ENCODE assay signal across 22 cellular contexts in the genomic region with DNA sequence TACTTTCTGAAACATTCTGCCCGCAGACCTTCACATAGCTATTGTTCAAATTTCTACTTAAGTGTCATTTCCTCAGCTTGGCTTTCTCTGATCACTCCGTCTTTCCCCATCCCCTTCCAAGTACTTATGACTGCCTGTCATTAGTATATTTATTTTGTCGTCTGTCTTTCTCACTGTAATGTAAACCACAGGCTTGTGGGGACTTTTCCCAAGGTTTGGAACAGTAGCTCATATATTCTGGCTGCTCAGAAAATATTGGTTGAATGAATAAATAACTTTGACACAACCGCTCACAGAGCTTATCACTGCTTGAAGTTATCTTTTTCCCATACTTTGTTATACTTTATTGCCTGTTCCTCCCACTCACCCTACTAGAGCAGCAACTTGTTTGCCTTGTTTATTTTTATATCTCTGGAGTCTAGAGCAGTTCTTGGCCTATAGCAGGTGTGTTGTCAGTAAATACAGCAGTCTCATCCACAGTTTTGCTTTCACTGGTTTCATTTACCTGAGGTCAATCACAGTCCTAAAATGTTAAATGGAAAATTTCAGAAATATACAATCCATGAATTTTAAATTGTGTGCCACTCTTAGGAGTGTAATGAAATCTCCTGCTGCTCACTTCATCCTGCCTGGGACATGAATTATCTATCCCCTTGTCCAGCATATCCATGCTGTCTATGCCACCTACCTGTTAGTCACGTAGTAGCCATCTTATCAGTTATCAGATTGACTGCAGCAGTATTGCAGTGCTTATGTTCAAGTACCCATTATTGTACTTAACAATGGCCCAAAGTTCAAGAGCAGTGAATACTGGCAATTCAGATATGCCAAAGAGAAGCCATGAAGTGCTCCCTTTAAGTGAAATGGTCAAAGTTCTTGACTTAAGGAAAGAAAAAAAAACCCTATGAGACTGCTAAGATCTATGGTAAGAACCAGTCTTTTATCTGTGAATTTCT. TPM values are rescaled to one million over a fixed set of nuclear protein-coding genes. Genes with fewer than 3 reads are reported as not detected.
DNase-seq lines count a peak whose midpoint lies in the region; ATAC-seq, FAIRE-seq and TF ChIP-seq lines count a peak whose summit lies in the region.
"Had no signal": no experiment of that assay in that cellular context is flagged by ENCODE, and none has a peak within 500 bp of the region (broad histone marks: within the 10 kb centered on the region; RNA-seq: fewer than 3 reads in every experiment).

No MANE protein-coding gene starts in this region.

- H3K27ac ChIP-seq in HepG2 (ENCODE audit: extremely low read length, insufficient read depth, low read length) (no peak overlapping the region), right lobe of liver (no peak overlapping the region), colonic mucosa (peak overlapping the region; percentile 62), gastrocnemius medialis (no peak overlapping the region)
- H3K27ac ChIP-seq: BLaER1, HL-60 had no signal

- H3K36me3 ChIP-seq in HepG2 (replicated peaks in 1 of 2; ENCODE audit: control insufficient read depth in 1 of 2, insufficient read depth in 2 of 2, low read length in 2 of 2) = no peaks in the 10 kb centered on the region
- H3K36me3 ChIP-seq in right lobe of liver = no peaks in the 10 kb centered on the region
- no peaks in the 10 kb centered on the region for H3K36me3 ChIP-seq in colonic mucosa
- no peaks in the 10 kb centered on the region for H3K36me3 ChIP-seq in gastrocnemius medialis

- H2AFZ ChIP-seq in HepG2 (ENCODE audit: low read length) = peak overlapping the region; percentile 5

- peak overlapping the region in 8 of 10 donors; percentile 5 to 57 (median 32) for H3K4me3 Mint-ChIP-seq in naive thymus-derived CD8-positive, alpha-beta T cell

- no peak for TF ChIP-seq RAD21 in HepG2 (CRISPR knock-in tag; IDR thresholded peaks at IDR 0.05)

- H3K4me2 ChIP-seq in HepG2 (ENCODE audit: low read depth, low read length) = no peak overlapping the region; the same call in 1 of the 2 replicates
- H3K4me2 ChIP-seq: BLaER1 had no signal

- H4K20me1 ChIP-seq in HepG2 (ENCODE audit: insufficient read depth, low read length) = 0 out of 2 replicates have a peak, but pooled peaks cover 2% of the 10 kb centered on the region

- no peak for TF ChIP-seq POLR2A in HepG2 (IDR thresholded peaks at IDR 0.05; ENCODE audit: insufficient read depth in 1 of 2, low read depth in 2 of 2, low read length in 2 of 2)
- no peak for TF ChIP-seq POLR2A in right lobe of liver (IDR thresholded peaks at IDR 0.05)
- TF ChIP-seq POLR2A in gastrocnemius medialis (IDR thresholded peaks at IDR 0.05) = no peak

- H3K36me3 Mint-ChIP-seq in naive thymus-derived CD8-positive, alpha-beta T cell = peaks cover 0 to 5% (median 3%) of the 10 kb centered on the region in 3 donors

- H3K4me1 Mint-ChIP-seq in naive thymus-derived CD8-positive, alpha-beta T cell = peaks cover 25 to 49% (median 41%) of the 10 kb centered on the region in 4 donors

- H3K4me3 ChIP-seq in HepG2 (replicated peaks in 1 of 3; ENCODE audit: insufficient read depth in 1 of 3, low read depth in 2 of 3, low read length in 3 of 3) (no peak overlapping the region), right lobe of liver (no peak overlapping the region), colonic mucosa (no peak overlapping the region), gastrocnemius medialis (no peak overlapping the region)
- H3K4me3 ChIP-seq: BLaER1 had no signal

- peaks cover 14% of the 10 kb centered on the region for H3K79me2 ChIP-seq in HepG2 (ENCODE audit: insufficient read depth, low read length)

- no TSS peak for BruUV-seq in HepG2 (replicated peaks; lab: Mats Ljungman, UMichigan)

- TF ChIP-seq CTCF in HepG2 (CRISPR knock-in tag; IDR thresholded peaks at IDR 0.05) (no peak), right lobe of liver (IDR thresholded peaks at IDR 0.05) (no peak), colonic mucosa (IDR thresholded peaks at IDR 0.05) (no peak), gastrocnemius medialis (IDR thresholded peaks at IDR 0.05 in 4 of 5, conservative IDR thresholded peaks at IDR 0.05 in 1 of 5) (no peak)

- CTCF ChIA-PET in HepG2 (lab: Yijun Ruan, JAX; ENCODE audit: low intra/inter-chr PET ratio, low total read pairs) = no interaction called here

- in situ Hi-C loops in HepG2 (cut with HindIII; ENCODE audit: extremely low pct_ligation_motif_present, low pct_unique_long_range_greater_than_20kb) (no loop called here), gastrocnemius medialis (cut with MboI; ENCODE audit: low sequenced_read_pairs in 4 of 4) (no loop called here)

- WGBS in HepG2 (ENCODE audit: low lambda C conversion rate) = 35% methylated on average over 5 of the region's 5 CpGs
- 76% methylated on average over 5 of the region's 5 CpGs for WGBS in right lobe of liver (ENCODE audit: insufficient coverage, low coverage, low lambda C conversion rate, missing lambda C conversion rate)

- intact Hi-C loops in HepG2 (cut with micrococcal nuclease; ENCODE audit: unreplicated experiment) = no loop called here
- intact Hi-C loops in right lobe of liver (cut with DNase I) = no loop called here
- intact Hi-C loops in colonic mucosa (cut with DNase I) = no loop called here
- intact Hi-C loops in gastrocnemius medialis (cut with DNase I; ENCODE audit: low total_unique reads) = no loop called here

- TF ChIP-seq EP300 in HepG2 (IDR thresholded peaks at IDR 0.05; ENCODE audit: low read depth in 2 of 2, low read length in 2 of 2) = no peak
- no peak for TF ChIP-seq EP300 in HepG2 (CRISPR knock-in tag; IDR thresholded peaks at IDR 0.05; ENCODE audit: borderline replicate concordance)

- peak overlapping the region; percentile 32 to 90 (median 74) for H3K27ac Mint-ChIP-seq in naive thymus-derived CD8-positive, alpha-beta T cell
- H3K27ac Mint-ChIP-seq: IgD-negative memory B cell had no signal

- POLR2A ChIA-PET in HepG2 (lab: Yijun Ruan, JAX) = no interaction called here
- POLR2A ChIA-PET in naive thymus-derived CD8-positive, alpha-beta T cell (lab: Charles Lee) = interaction anchor here (1.2 kb wide), 1 partner anchor 13 kb away, joined by 3 read pairs; no protein-coding TSS in a partner anchor

- H3K9me3 Mint-ChIP-seq in naive thymus-derived CD8-positive, alpha-beta T cell = no peaks in the 10 kb centered on the region
- H3K9me3 Mint-ChIP-seq: CD8-positive, alpha-beta memory T cell; IgD-negative memory B cell had no signal

- no peak for DNase-seq in HepG2 (ENCODE audit: low spot score)
- DNase-seq in right lobe of liver = no peak
- no peak for DNase-seq in colonic mucosa
- no peak for DNase-seq in naive thymus-derived CD8-positive, alpha-beta T cell
- DNase-seq in A172 (ENCODE audit: low spot score) = no peak
- no peak for DNase-seq in gastrocnemius medialis
- no peak for DNase-seq in activated effector memory CD4-positive, alpha-beta T cell treated with Interleukin-2 at 50 U/mL for 16 hours
- DNase-seq in ecto neural progenitor cell (ENCODE audit: low spot score) = no peak
- DNase-seq: CD8-positive, alpha-beta memory T cell; NCI-H1105; NCI-H2081; NCI-H510A; NCI-H748 treated with DMSO at 0.1 percent for 48 hours; NK-92 treated with Interleukin-12 subunit alpha and Interleukin-12 subunit beta, amount 100 ng/mL, for 24 hours had no signal

- H3K4me1 ChIP-seq in HepG2 (ENCODE audit: insufficient read depth, low read length) = peaks cover 33% of the 10 kb centered on the region
- peaks cover 0 to 8% (median 3%) of the 10 kb centered on the region in 4 donors for H3K4me1 ChIP-seq in right lobe of liver
- peaks cover 10% of the 10 kb centered on the region for H3K4me1 ChIP-seq in colonic mucosa
- peaks cover 15 to 19% of the 10 kb centered on the region in 2 donors for H3K4me1 ChIP-seq in gastrocnemius medialis

- no peak overlapping the region for H3K9ac ChIP-seq in HepG2 (ENCODE audit: insufficient read depth, low read depth, low read length)
- peak overlapping the region in 1 of 2 donors; percentile 3 for H3K9ac ChIP-seq in colonic mucosa (ENCODE audit: low read depth in 2 of 2, low read length in 2 of 2)
- H3K9ac ChIP-seq: BLaER1 had no signal

- H3K27me3 ChIP-seq in HepG2 (ENCODE audit: control insufficient read depth in 1 of 2, insufficient read depth in 2 of 2, low read length in 2 of 2) = no peaks in the 10 kb centered on the region; a peak in 1 of 5 replicates
- H3K27me3 ChIP-seq in right lobe of liver = no peaks in the 10 kb centered on the region
- H3K27me3 ChIP-seq in colonic mucosa = no peaks in the 10 kb centered on the region
- H3K27me3 ChIP-seq in gastrocnemius medialis = no peaks in the 10 kb centered on the region
- H3K27me3 ChIP-seq: BLaER1 had no signal

- H3K9me3 ChIP-seq in HepG2 (ENCODE audit: low read length) (no peaks in the 10 kb centered on the region), right lobe of liver (no peaks in the 10 kb centered on the region), colonic mucosa (no peaks in the 10 kb centered on the region), gastrocnemius medialis (no peaks in the 10 kb centered on the region)

- H3K27me3 Mint-ChIP-seq in naive thymus-derived CD8-positive, alpha-beta T cell = no peaks in the 10 kb centered on the region
- H3K27me3 Mint-ChIP-seq: CD8-positive, alpha-beta memory T cell; IgD-negative memory B cell had no signal

- no peak for FAIRE-seq in HepG2 (lab: Jason Lieb, UNC)
- FAIRE-seq: A204.1, D721Med, GM12892, RCC 7860 had no signal

- ATAC-seq in HepG2 = no peak
- no peak for ATAC-seq in right lobe of liver
- ATAC-seq in naive thymus-derived CD8-positive, alpha-beta T cell = no peak
- no peak for ATAC-seq in gastrocnemius medialis
- ATAC-seq: Right ventricle myocardium inferior had no signal

RNA-seq across cellular contexts. Expression of gene CNIH4, which starts 2.4 kb away (rescaled TPM):
- total RNA-seq in HepG2 (2016; rRNA removed; fragmentation: Illumina TruSeq; extraction: Trizol) (30.3 and 51.8 TPM in 2 replicates), right lobe of liver (10 to 100 TPM in 5 of 6 experiments, 1 to 10 TPM in 1; 9.9 to 22.1 (median 18.1) TPM), colonic mucosa (10 to 100 TPM; 53.0 to 80.6 TPM), gastrocnemius medialis (10 to 100 TPM; 24.5 to 58.5 (median 39.1) TPM)
- total RNA-seq in HepG2 (2016; cell fraction: cytosol; rRNA removed; fragmentation: Illumina TruSeq; extraction: Trizol; ENCODE audit: low read depth) = 22.2 and 22.5 TPM in 2 replicates
- 35.5 and 50.0 TPM in 2 replicates for total RNA-seq in HepG2 (2016; cell fraction: insoluble cytoplasmic fraction; rRNA removed; fragmentation: Illumina TruSeq; extraction: Trizol)
- total RNA-seq in HepG2 (2016; cell fraction: membrane; rRNA removed; fragmentation: Illumina TruSeq; extraction: Trizol) = 23.2 and 27.4 TPM in 2 replicates
- total RNA-seq in HepG2 (2016; cell fraction: nucleus; rRNA removed; fragmentation: Illumina TruSeq; extraction: Trizol) = 36.2 and 41.0 TPM in 2 replicates
- polyA plus RNA-seq in HepG2 (2011; rRNA removed) = 50.4 and 52.9 TPM in 2 replicates
- 35.6 and 59.3 TPM in 2 replicates for polyA plus RNA-seq in HepG2 (2011; cell fraction: cytosol; rRNA removed)
- 15.6 and 17.8 TPM in 2 replicates for polyA plus RNA-seq in HepG2 (2011; cell fraction: nucleus; rRNA removed)
- polyA plus RNA-seq in HepG2 (2012) = 43.8 and 59.5 TPM in 2 replicates
- 22.0 and 24.7 TPM in 2 replicates for polyA plus RNA-seq in HepG2 (2016; cell fraction: cytosol; fragmentation: Illumina TruSeq; extraction: Trizol; ENCODE audit: low read depth)
- polyA plus RNA-seq in HepG2 (2016; cell fraction: insoluble cytoplasmic fraction; fragmentation: Illumina TruSeq; extraction: Trizol; ENCODE audit: low read depth) = 31.4 and 34.0 TPM in 2 replicates
- 22.1 and 23.7 TPM in 2 replicates for polyA plus RNA-seq in HepG2 (2016; cell fraction: membrane; fragmentation: Illumina TruSeq; extraction: Trizol; ENCODE audit: low read depth)
- 73.2 and 75.9 TPM in 2 replicates for polyA plus RNA-seq in HepG2 (2016; cell fraction: nucleus; fragmentation: Illumina TruSeq; extraction: Trizol; ENCODE audit: insufficient read depth, low read depth)
- 26.3 and 42.7 TPM in 2 replicates for polyA minus RNA-seq in HepG2 (2011; rRNA and poly(A)+ RNA removed; ENCODE audit: low replicate concordance)
- 7.6 and 13.7 TPM in 2 replicates for polyA minus RNA-seq in HepG2 (2011; cell fraction: cytosol; rRNA and poly(A)+ RNA removed)
- 13.1 and 13.3 TPM in 2 replicates for polyA minus RNA-seq in HepG2 (2011; cell fraction: nucleus; rRNA and poly(A)+ RNA removed)
- total RNA-seq in naive thymus-derived CD8-positive, alpha-beta T cell = 10 to 100 TPM; 39.1 to 39.6 TPM
- polyA plus RNA-seq in naive thymus-derived CD8-positive, alpha-beta T cell = 10 to 100 TPM; 29.7 to 46.6 (median 45.3) TPM
- total RNA-seq in A172 (2014; rRNA removed; shearing (Covaris generic)) = 120 TPM in 2 replicates

RNA-seq across cellular contexts. Expression of gene NVL, which starts 24.3 kb away (rescaled TPM):
- 18.2 and 21.0 TPM in 2 replicates for total RNA-seq in HepG2 (2016; rRNA removed; fragmentation: Illumina TruSeq; extraction: Trizol)
- total RNA-seq in HepG2 (2016; cell fraction: cytosol; rRNA removed; fragmentation: Illumina TruSeq; extraction: Trizol; ENCODE audit: low read depth) = 7.4 and 8.8 TPM in 2 replicates
- total RNA-seq in HepG2 (2016; cell fraction: insoluble cytoplasmic fraction; rRNA removed; fragmentation: Illumina TruSeq; extraction: Trizol) = 21.2 and 22.7 TPM in 2 replicates
- 10.7 and 11.3 TPM in 2 replicates for total RNA-seq in HepG2 (2016; cell fraction: membrane; rRNA removed; fragmentation: Illumina TruSeq; extraction: Trizol)
- 35.2 and 36.4 TPM in 2 replicates for total RNA-seq in HepG2 (2016; cell fraction: nucleus; rRNA removed; fragmentation: Illumina TruSeq; extraction: Trizol)
- 7.6 and 8.3 TPM in 2 replicates for polyA plus RNA-seq in HepG2 (2011; rRNA removed)
- 4.7 and 6.7 TPM in 2 replicates for polyA plus RNA-seq in HepG2 (2011; cell fraction: cytosol; rRNA removed)
- polyA plus RNA-seq in HepG2 (2011; cell fraction: nucleus; rRNA removed) = 7.7 and 8.8 TPM in 2 replicates
- 8.4 and 8.9 TPM in 2 replicates for polyA plus RNA-seq in HepG2 (2012)
- polyA plus RNA-seq in HepG2 (2016; cell fraction: cytosol; fragmentation: Illumina TruSeq; extraction: Trizol; ENCODE audit: low read depth) = 4.2 and 5.2 TPM in 2 replicates
- polyA plus RNA-seq in HepG2 (2016; cell fraction: insoluble cytoplasmic fraction; fragmentation: Illumina TruSeq; extraction: Trizol; ENCODE audit: low read depth) = 17.3 and 18.5 TPM in 2 replicates
- 6.9 and 8.0 TPM in 2 replicates for polyA plus RNA-seq in HepG2 (2016; cell fraction: membrane; fragmentation: Illumina TruSeq; extraction: Trizol; ENCODE audit: low read depth)
- 24.4 and 33.8 TPM in 2 replicates for polyA plus RNA-seq in HepG2 (2016; cell fraction: nucleus; fragmentation: Illumina TruSeq; extraction: Trizol; ENCODE audit: insufficient read depth, low read depth)
- 7.1 and 34.1 TPM in 2 replicates for polyA minus RNA-seq in HepG2 (2011; rRNA and poly(A)+ RNA removed; ENCODE audit: low replicate concordance)
- polyA minus RNA-seq in HepG2 (2011; cell fraction: cytosol; rRNA and poly(A)+ RNA removed) = 6.9 and 7.8 TPM in 2 replicates
- polyA minus RNA-seq in HepG2 (2011; cell fraction: nucleus; rRNA and poly(A)+ RNA removed) = 32.3 and 38.8 TPM in 2 replicates
- 1 to 10 TPM; 4.5 to 8.9 (median 6.8) TPM for total RNA-seq in right lobe of liver
- 10 to 100 TPM; 39.4 to 51.5 TPM for total RNA-seq in colonic mucosa
- total RNA-seq in naive thymus-derived CD8-positive, alpha-beta T cell = 10 to 100 TPM; 44.1 to 48.7 TPM
- 10 to 100 TPM; 13.6 to 16.9 (median 16.2) TPM for polyA plus RNA-seq in naive thymus-derived CD8-positive, alpha-beta T cell
- 45.0 and 74.6 TPM in 2 replicates for total RNA-seq in A172 (2014; rRNA removed; shearing (Covaris generic))
- total RNA-seq in gastrocnemius medialis = 10 to 100 TPM in 1 of 4 donors, 1 to 10 TPM in 3; 6.5 to 32.5 (median 7.7) TPM
